In genomic region chr6:106667022-106667402, GRCh38 we compare ENCODE assay signal across 1 cellular context.
TF ChIP-seq lines count a peak whose summit lies in the region.

No MANE protein-coding gene starts in this region.

TF ChIP-seq in K562, 482 proteins besides CTCF, POLR2A, EP300 and RAD21:
- TF ChIP-seq C11orf30 (IDR thresholded peaks at IDR 0.05; ENCODE audit: low read depth): peak; percentile 64
- TF ChIP-seq MAFK (IDR thresholded peaks at IDR 0.05; ENCODE audit: low read length): peak; percentile 44; the same call in 1 of the 2 replicates
- TF ChIP-seq MAFG (tag; conservative IDR thresholded peaks at IDR 0.05): peak; percentile 37; the same call in 1 of the 2 replicates
- no peak for TF ChIP-seq ZNF512 (tag; IDR thresholded peaks at IDR 0.05)
- TF ChIP-seq IFI16 (CRISPR knock-in tag; IDR thresholded peaks at IDR 0.05): no peak
- peak; percentile 36; the same call in 1 of the 2 replicates for TF ChIP-seq MAFF (IDR thresholded peaks at IDR 0.05; ENCODE audit: low read length)
- TF ChIP-seq ZNF316 (IDR thresholded peaks at IDR 0.05): peak; percentile 76
